In the genomic region with DNA sequence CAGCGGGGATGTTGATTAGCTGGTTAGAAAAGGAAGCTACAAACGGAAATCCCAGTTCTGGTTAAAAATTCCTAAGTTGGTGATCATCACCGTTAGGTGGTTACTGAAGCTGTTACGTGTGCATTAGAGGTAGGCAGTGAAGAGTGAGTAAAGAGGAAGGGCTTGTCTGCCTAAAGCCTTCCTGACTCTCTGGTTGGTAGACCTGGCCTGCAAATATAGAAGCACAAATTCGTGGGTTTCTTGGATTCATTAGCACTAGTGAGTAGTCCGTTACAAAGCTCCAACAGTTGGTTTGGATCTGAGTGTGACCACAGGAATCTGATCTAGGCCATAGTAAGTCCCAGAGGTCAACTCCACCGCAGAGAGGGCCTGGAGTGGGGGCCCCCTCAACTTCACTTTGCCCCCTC, we compare ENCODE assay signal across 15 cellular contexts.
DNase-seq lines count a peak whose midpoint lies in the region; ATAC-seq, FAIRE-seq and TF ChIP-seq lines count a peak whose summit lies in the region.
"Had no signal": no experiment of that assay in that cellular context is flagged by ENCODE, and none has a peak within 500 bp of the region (broad histone marks: within the 10 kb centered on the region; RNA-seq: fewer than 3 reads in every experiment).

No MANE protein-coding gene starts in this region.

- no peak for ATAC-seq in HG03175 (IDR thresholded peaks at IDR 0.05; ENCODE audit: unreplicated experiment)

- H3K4me3 ChIP-seq in AG10803 (ENCODE audit: low read length) = no peak overlapping the region
- no peak overlapping the region for H3K4me3 ChIP-seq in bronchial epithelial cell (ENCODE audit: low read depth, low read length)
- no peak overlapping the region for H3K4me3 ChIP-seq in tibial nerve
- H3K4me3 ChIP-seq: adrenal gland, colonic mucosa had no signal

- peaks cover 0 to 3% (median 0%) of the 10 kb centered on the region in 4 donors for H3K4me1 ChIP-seq in tibial nerve
- H3K4me1 ChIP-seq: colonic mucosa had no signal

- TF ChIP-seq POLR2A in tibial nerve (IDR thresholded peaks at IDR 0.05) = no peak

- H3K9me3 ChIP-seq in tibial nerve = peaks cover 0 to 4% (median 0%) of the 10 kb centered on the region in 4 donors
- H3K9me3 ChIP-seq: adrenal gland, colonic mucosa had no signal

- H3K27me3 ChIP-seq in bronchial epithelial cell (ENCODE audit: control insufficient read depth, insufficient read depth, low read length) (no peaks in the 10 kb centered on the region), tibial nerve (no peaks in the 10 kb centered on the region)
- H3K27me3 ChIP-seq: adrenal gland, colonic mucosa had no signal

- H3K36me3 ChIP-seq in bronchial epithelial cell (ENCODE audit: control insufficient read depth, insufficient read depth, low read length) (no peaks in the 10 kb centered on the region), tibial nerve (no peaks in the 10 kb centered on the region)
- H3K36me3 ChIP-seq: adrenal gland, colonic mucosa had no signal

- no peak for TF ChIP-seq CTCF in AG10803 (conservative IDR thresholded peaks at IDR 0.05; ENCODE audit: low read length)
- no peak for TF ChIP-seq CTCF in bronchial epithelial cell (IDR thresholded peaks at IDR 0.05; ENCODE audit: insufficient read depth, low read length, severe bottlenecking)
- TF ChIP-seq CTCF in tibial nerve (IDR thresholded peaks at IDR 0.05) = no peak

- no peak overlapping the region for H3K27ac ChIP-seq in tibial nerve
- H3K27ac ChIP-seq: adrenal gland, colonic mucosa had no signal

- no peak for TF ChIP-seq EP300 in tibial nerve (IDR thresholded peaks at IDR 0.05)

- 67 to 68% methylated on average over 7 of the region's 7 CpGs for WGBS in tibial nerve, 2 donors

- DNase-seq in AG10803 (ENCODE audit: low read depth) = peak; percentile 40
- peak; percentile 97 for DNase-seq in HT1080 (ENCODE audit: low read depth)
- peak; percentile 63 for DNase-seq in bronchial epithelial cell (ENCODE audit: low read depth)
- DNase-seq in kidney tubule cell (ENCODE audit: low spot score) = peak; percentile 95
- DNase-seq in activated naive CD4-positive, alpha-beta T cell (lab: John Stamatoyannopoulos, UW) = no peak
- no peak for DNase-seq in tibial nerve (ENCODE audit: low spot score in 2 of 2)
- DNase-seq in GOT3 (lab: John Stamatoyannopoulos, UW) = no peak
- DNase-seq: activated CD4-positive, alpha-beta T cell treated with anti-CD3 and anti-CD28 coated beads, Interleukin-2, amount 50 U/mL, for 48 hours; adrenal gland; colonic mucosa; KG1; NCI-H1417 had no signal

- no peak for FAIRE-seq in bronchial epithelial cell (lab: Jason Lieb, UNC)
- FAIRE-seq: endothelial cell of umbilical vein, TTC549 had no signal

Comparison
In these comparisons a context has a peak if more than half of its experiments do, and no peak if none do; other contexts are left out.
1. DNase-seq: peak in AG10803 (single experiment), HT1080 (single experiment), bronchial epithelial cell (single experiment) and kidney tubule cell (single experiment); none in activated naive CD4-positive, alpha-beta T cell (0 of 4), tibial nerve (0 of 2) and GOT3 (single experiment).